ENCODE assay signal across 1 cellular context in genomic region chr22:24008381-24009226, GRCh38.
TF ChIP-seq lines count a peak whose summit lies in the region.

No MANE protein-coding gene starts in this region.

TF ChIP-seq in HepG2, 621 proteins besides CTCF, POLR2A, EP300 and RAD21 (continues in another document):
- no peak for TF ChIP-seq ZBTB49 (CRISPR knock-in tag; IDR thresholded peaks at IDR 0.05; ENCODE audit: borderline replicate concordance)
- TF ChIP-seq ZNF367 (CRISPR knock-in tag; IDR thresholded peaks at IDR 0.05; ENCODE audit: borderline replicate concordance), result no peak
- TF ChIP-seq SP1 (IDR thresholded peaks at IDR 0.05), result no peak
- TF ChIP-seq SP1 (CRISPR knock-in tag; IDR thresholded peaks at IDR 0.05), result 0 out of 2 replicates have a peak, but pooled peaks have one; percentile 9
- 0 out of 2 replicates have a peak, but pooled peaks have one; percentile 34 for TF ChIP-seq ZNF142 (CRISPR knock-in tag; IDR thresholded peaks at IDR 0.05)
- 0 out of 2 replicates have a peak, but pooled peaks have one; percentile 1 for TF ChIP-seq RBFOX2 (IDR thresholded peaks at IDR 0.05; ENCODE audit: low read depth, low read length)
- TF ChIP-seq ZFX (CRISPR knock-in tag; IDR thresholded peaks at IDR 0.05; ENCODE audit: low read depth), result no peak; the same call in 1 of the 2 replicates
- TF ChIP-seq ATF7-NPFF (CRISPR knock-in tag; IDR thresholded peaks at IDR 0.05; ENCODE audit: low read depth), result no peak
- 0 out of 2 replicates have a peak, but pooled peaks have one; percentile 55 for TF ChIP-seq ARID2 (CRISPR knock-in tag; IDR thresholded peaks at IDR 0.05; ENCODE audit: borderline replicate concordance)
- TF ChIP-seq ZSCAN9 (CRISPR knock-in tag; IDR thresholded peaks at IDR 0.05; ENCODE audit: borderline replicate concordance), result peak; percentile 12; the same call in 1 of the 2 replicates
- 0 out of 2 replicates have a peak, but pooled peaks have one; percentile 44 for TF ChIP-seq KDM6A (CRISPR knock-in tag; IDR thresholded peaks at IDR 0.05; ENCODE audit: low read depth)
- TF ChIP-seq TBP (CRISPR knock-in tag; IDR thresholded peaks at IDR 0.05), result no peak
- TF ChIP-seq TCF7 (IDR thresholded peaks at IDR 0.05; ENCODE audit: low read depth), result peak; percentile 40; the same call in 1 of the 2 replicates
- no peak for TF ChIP-seq ZNF562 (CRISPR knock-in tag; IDR thresholded peaks at IDR 0.05; ENCODE audit: borderline replicate concordance)
- 0 out of 4 replicates have a peak, but pooled peaks of 1 of the 2 experiments have one; percentile 26 for TF ChIP-seq ATF4 (CRISPR knock-in tag; IDR thresholded peaks at IDR 0.05)
- TF ChIP-seq TARDBP (CRISPR knock-in tag; IDR thresholded peaks at IDR 0.05), result no peak
- TF ChIP-seq FOXP4 (CRISPR knock-in tag; IDR thresholded peaks at IDR 0.05), result no peak
- no peak for TF ChIP-seq ZKSCAN5 (CRISPR knock-in tag; IDR thresholded peaks at IDR 0.05)
- TF ChIP-seq ZEB1 (IDR thresholded peaks at IDR 0.05; ENCODE audit: insufficient replicate concordance, low read depth), result peak; percentile 20
- TF ChIP-seq ZNF225 (CRISPR knock-in tag; IDR thresholded peaks at IDR 0.05), result no peak
- no peak for TF ChIP-seq FOXP1 (IDR thresholded peaks at IDR 0.05)
- no peak for TF ChIP-seq FOXP1 (CRISPR knock-in tag; IDR thresholded peaks at IDR 0.05)
- TF ChIP-seq ZNF296 (CRISPR knock-in tag; conservative IDR thresholded peaks at IDR 0.05), result no peak
- TF ChIP-seq GATAD2A (CRISPR knock-in tag; IDR thresholded peaks at IDR 0.05), result 0 out of 2 replicates have a peak, but pooled peaks have one; percentile 17
- 0 out of 2 replicates have a peak, but pooled peaks have one; percentile 22 for TF ChIP-seq MAFF (IDR thresholded peaks at IDR 0.05; ENCODE audit: low read depth, low read length)
- no peak for TF ChIP-seq ZNF891 (CRISPR knock-in tag; IDR thresholded peaks at IDR 0.05)
- peak; percentile 52 for TF ChIP-seq PAXIP1 (CRISPR knock-in tag; conservative IDR thresholded peaks at IDR 0.05)
- 0 out of 2 replicates have a peak, but pooled peaks have one; percentile 9 for TF ChIP-seq ARNTL (CRISPR knock-in tag; IDR thresholded peaks at IDR 0.05)
- no peak for TF ChIP-seq TEAD3 (CRISPR knock-in tag; optimal IDR thresholded peaks at IDR 0.05; ENCODE audit: borderline replicate concordance)
- 0 out of 2 replicates have a peak, but pooled peaks have one; percentile 56 for TF ChIP-seq ZNF335 (CRISPR knock-in tag; IDR thresholded peaks at IDR 0.05)
- no peak for TF ChIP-seq ZNF607 (CRISPR knock-in tag; IDR thresholded peaks at IDR 0.05; ENCODE audit: borderline replicate concordance)
- TF ChIP-seq FOXA3 (CRISPR knock-in tag; IDR thresholded peaks at IDR 0.05), result peak; percentile 9; the same call in 1 of the 2 replicates
- no peak for TF ChIP-seq DZIP1 (CRISPR knock-in tag; IDR thresholded peaks at IDR 0.05)
- TF ChIP-seq NONO (IDR thresholded peaks at IDR 0.05), result no peak
- 0 out of 2 replicates have a peak, but pooled peaks have one; percentile 13 for TF ChIP-seq NONO (CRISPR knock-in tag; conservative IDR thresholded peaks at IDR 0.05)
- peak; percentile 43; the same call in 1 of the 2 replicates for TF ChIP-seq ARID5B (CRISPR knock-in tag; IDR thresholded peaks at IDR 0.05)
- TF ChIP-seq HNF4A (CRISPR knock-in tag; IDR thresholded peaks at IDR 0.05), result peak; percentile 49; the same call in 1 of the 2 replicates
